ENCODE assay signal across 1 cellular context in the genomic region with DNA sequence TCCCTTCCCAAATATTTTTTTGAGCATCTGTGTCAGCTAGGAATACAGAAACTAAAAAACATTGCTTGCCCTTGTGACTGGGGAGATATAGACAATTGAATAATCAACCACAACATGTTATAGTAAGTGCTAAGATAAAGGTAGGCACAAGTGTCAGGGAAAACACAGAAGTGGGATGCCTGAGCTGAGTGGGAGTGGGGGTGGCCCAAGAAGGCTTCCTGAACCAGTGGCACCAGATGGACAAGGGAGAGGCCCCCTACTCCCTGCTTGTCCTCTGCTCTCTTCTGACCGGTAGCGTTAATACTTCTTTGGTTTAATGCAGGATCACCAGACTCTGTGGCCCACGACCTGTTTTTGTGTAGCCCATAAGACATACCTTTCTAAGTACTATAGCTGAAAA.
TF ChIP-seq lines count a peak whose summit lies in the region.

No MANE protein-coding gene starts in this region.

TF ChIP-seq in HepG2, 621 proteins besides CTCF, POLR2A, EP300 and RAD21 (continued from another document):
- TF ChIP-seq, protein P1, sequence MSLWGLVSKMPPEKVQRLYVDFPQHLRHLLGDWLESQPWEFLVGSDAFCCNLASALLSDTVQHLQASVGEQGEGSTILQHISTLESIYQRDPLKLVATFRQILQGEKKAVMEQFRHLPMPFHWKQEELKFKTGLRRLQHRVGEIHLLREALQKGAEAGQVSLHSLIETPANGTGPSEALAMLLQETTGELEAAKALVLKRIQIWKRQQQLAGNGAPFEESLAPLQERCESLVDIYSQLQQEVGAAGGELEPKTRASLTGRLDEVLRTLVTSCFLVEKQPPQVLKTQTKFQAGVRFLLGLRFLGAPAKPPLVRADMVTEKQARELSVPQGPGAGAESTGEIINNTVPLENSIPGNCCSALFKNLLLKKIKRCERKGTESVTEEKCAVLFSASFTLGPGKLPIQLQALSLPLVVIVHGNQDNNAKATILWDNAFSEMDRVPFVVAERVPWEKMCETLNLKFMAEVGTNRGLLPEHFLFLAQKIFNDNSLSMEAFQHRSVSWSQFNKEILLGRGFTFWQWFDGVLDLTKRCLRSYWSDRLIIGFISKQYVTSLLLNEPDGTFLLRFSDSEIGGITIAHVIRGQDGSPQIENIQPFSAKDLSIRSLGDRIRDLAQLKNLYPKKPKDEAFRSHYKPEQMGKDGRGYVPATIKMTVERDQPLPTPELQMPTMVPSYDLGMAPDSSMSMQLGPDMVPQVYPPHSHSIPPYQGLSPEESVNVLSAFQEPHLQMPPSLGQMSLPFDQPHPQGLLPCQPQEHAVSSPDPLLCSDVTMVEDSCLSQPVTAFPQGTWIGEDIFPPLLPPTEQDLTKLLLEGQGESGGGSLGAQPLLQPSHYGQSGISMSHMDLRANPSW (CRISPR knock-in tag; IDR thresholded peaks at IDR 0.05; ENCODE audit: borderline replicate concordance), result no peak
- TF ChIP-seq TAF15 (IDR thresholded peaks at IDR 0.05; ENCODE audit: low read depth, low read length, poor library complexity, severe bottlenecking), result no peak
- no peak for TF ChIP-seq ZNF766 (CRISPR knock-in tag; IDR thresholded peaks at IDR 0.05; ENCODE audit: borderline replicate concordance)
- no peak for TF ChIP-seq PAX8 (CRISPR knock-in tag; IDR thresholded peaks at IDR 0.05; ENCODE audit: borderline replicate concordance)
- TF ChIP-seq, protein P2, sequence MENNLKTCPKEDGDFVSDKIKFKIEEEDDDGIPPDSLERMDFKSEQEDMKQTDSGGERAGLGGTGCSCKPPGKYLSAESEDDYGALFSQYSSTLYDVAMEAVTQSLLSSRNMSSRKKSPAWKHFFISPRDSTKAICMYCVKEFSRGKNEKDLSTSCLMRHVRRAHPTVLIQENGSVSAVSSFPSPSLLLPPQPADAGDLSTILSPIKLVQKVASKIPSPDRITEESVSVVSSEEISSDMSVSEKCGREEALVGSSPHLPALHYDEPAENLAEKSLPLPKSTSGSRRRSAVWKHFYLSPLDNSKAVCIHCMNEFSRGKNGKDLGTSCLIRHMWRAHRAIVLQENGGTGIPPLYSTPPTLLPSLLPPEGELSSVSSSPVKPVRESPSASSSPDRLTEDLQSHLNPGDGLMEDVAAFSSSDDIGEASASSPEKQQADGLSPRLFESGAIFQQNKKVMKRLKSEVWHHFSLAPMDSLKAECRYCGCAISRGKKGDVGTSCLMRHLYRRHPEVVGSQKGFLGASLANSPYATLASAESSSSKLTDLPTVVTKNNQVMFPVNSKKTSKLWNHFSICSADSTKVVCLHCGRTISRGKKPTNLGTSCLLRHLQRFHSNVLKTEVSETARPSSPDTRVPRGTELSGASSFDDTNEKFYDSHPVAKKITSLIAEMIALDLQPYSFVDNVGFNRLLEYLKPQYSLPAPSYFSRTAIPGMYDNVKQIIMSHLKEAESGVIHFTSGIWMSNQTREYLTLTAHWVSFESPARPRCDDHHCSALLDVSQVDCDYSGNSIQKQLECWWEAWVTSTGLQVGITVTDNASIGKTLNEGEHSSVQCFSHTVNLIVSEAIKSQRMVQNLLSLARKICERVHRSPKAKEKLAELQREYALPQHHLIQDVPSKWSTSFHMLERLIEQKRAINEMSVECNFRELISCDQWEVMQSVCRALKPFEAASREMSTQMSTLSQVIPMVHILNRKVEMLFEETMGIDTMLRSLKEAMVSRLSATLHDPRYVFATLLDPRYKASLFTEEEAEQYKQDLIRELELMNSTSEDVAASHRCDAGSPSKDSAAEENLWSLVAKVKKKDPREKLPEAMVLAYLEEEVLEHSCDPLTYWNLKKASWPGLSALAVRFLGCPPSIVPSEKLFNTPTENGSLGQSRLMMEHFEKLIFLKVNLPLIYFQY (CRISPR knock-in tag; IDR thresholded peaks at IDR 0.05; ENCODE audit: borderline replicate concordance), result 0 out of 2 replicates have a peak, but pooled peaks have one; percentile 0
- TF ChIP-seq, protein P3, sequence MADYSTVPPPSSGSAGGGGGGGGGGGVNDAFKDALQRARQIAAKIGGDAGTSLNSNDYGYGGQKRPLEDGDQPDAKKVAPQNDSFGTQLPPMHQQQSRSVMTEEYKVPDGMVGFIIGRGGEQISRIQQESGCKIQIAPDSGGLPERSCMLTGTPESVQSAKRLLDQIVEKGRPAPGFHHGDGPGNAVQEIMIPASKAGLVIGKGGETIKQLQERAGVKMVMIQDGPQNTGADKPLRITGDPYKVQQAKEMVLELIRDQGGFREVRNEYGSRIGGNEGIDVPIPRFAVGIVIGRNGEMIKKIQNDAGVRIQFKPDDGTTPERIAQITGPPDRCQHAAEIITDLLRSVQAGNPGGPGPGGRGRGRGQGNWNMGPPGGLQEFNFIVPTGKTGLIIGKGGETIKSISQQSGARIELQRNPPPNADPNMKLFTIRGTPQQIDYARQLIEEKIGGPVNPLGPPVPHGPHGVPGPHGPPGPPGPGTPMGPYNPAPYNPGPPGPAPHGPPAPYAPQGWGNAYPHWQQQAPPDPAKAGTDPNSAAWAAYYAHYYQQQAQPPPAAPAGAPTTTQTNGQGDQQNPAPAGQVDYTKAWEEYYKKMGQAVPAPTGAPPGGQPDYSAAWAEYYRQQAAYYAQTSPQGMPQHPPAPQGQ (CRISPR knock-in tag; IDR thresholded peaks at IDR 0.05; ENCODE audit: borderline replicate concordance), result no peak
- 0 out of 2 replicates have a peak, but pooled peaks have one; percentile 10 for TF ChIP-seq NAIF1 (CRISPR knock-in tag; IDR thresholded peaks at IDR 0.05; ENCODE audit: borderline replicate concordance)
- TF ChIP-seq, protein P4, sequence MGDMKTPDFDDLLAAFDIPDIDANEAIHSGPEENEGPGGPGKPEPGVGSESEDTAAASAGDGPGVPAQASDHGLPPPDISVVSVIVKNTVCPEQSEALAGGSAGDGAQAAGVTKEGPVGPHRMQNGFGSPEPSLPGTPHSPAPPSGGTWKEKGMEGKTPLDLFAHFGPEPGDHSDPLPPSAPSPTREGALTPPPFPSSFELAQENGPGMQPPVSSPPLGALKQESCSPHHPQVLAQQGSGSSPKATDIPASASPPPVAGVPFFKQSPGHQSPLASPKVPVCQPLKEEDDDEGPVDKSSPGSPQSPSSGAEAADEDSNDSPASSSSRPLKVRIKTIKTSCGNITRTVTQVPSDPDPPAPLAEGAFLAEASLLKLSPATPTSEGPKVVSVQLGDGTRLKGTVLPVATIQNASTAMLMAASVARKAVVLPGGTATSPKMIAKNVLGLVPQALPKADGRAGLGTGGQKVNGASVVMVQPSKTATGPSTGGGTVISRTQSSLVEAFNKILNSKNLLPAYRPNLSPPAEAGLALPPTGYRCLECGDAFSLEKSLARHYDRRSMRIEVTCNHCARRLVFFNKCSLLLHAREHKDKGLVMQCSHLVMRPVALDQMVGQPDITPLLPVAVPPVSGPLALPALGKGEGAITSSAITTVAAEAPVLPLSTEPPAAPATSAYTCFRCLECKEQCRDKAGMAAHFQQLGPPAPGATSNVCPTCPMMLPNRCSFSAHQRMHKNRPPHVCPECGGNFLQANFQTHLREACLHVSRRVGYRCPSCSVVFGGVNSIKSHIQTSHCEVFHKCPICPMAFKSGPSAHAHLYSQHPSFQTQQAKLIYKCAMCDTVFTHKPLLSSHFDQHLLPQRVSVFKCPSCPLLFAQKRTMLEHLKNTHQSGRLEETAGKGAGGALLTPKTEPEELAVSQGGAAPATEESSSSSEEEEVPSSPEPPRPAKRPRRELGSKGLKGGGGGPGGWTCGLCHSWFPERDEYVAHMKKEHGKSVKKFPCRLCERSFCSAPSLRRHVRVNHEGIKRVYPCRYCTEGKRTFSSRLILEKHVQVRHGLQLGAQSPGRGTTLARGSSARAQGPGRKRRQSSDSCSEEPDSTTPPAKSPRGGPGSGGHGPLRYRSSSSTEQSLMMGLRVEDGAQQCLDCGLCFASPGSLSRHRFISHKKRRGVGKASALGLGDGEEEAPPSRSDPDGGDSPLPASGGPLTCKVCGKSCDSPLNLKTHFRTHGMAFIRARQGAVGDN (CRISPR knock-in tag; IDR thresholded peaks at IDR 0.05), result no peak
